ENCODE assay signal across 15 cellular contexts in the genomic region with DNA sequence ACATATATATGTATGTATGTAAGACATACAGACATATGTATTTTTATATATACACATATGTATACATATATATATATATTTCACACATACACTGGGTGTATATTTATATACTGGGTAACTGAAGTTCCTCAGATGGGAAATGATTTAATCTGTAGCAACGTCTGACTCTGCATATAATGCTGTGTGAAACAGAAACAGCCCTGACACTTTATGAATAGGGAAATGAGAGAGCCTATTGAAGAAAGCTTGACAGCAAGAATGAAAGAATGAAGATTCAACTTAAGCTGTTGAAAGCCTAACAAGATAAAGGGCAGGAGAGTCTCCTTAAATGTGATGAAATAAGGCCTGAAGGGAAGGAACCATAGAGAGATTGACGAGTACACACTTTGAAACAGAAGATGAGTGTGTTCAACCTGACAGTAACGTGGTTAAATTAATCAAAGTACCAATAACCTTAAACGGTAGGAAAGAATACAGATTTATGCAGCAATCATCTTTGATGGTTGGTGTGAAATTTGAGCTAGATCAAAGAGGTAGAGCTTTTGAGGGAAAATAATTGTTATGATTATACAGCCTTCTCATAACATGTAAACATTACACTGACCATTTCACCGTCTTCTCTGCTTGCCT.
"Had no signal": no experiment of that assay in that cellular context is flagged by ENCODE, and none has a peak within 500 bp of the region (broad histone marks: within the 10 kb centered on the region; RNA-seq: fewer than 3 reads in every experiment).

No MANE protein-coding gene starts in this region.

- H3K36me3 ChIP-seq: gastroesophageal sphincter, heart right ventricle, lower lobe of right lung, neural progenitor cell, right lobe of liver, transverse colon had no signal

- H3K4me3 ChIP-seq: gastroesophageal sphincter, heart right ventricle, lower lobe of right lung, neural progenitor cell, psoas muscle, right lobe of liver, smooth muscle cell, transverse colon had no signal

- H3K4me1 ChIP-seq: gastroesophageal sphincter, lower lobe of right lung, neural progenitor cell, psoas muscle, right lobe of liver, transverse colon had no signal

- H3K9me3 ChIP-seq: gastroesophageal sphincter, lower lobe of right lung, psoas muscle, right lobe of liver, transverse colon had no signal

- ATAC-seq: activated CD4-positive, alpha-beta T cell treated with anti-CD3 and anti-CD28 coated beads for 36 hours; activated naive CD4-positive, alpha-beta T cell treated with anti-CD3 and anti-CD28 coated beads, Interleukin-2, amount 50 U/mL, for 72 hours; activated T-cell treated with anti-CD3 and anti-CD28 coated beads, Interleukin-2, amount 50 U/mL, for 4 hours; gastroesophageal sphincter; heart right ventricle; lower lobe of right lung; psoas muscle; right lobe of liver; stimulated activated naive CD8-positive, alpha-beta T cell treated with anti-CD3 and anti-CD28 coated beads, Interleukin-15, Interleukin-2, amounts not matched to agents 100 U/mL and 50 U/mL, for 24 hours had no signal

- DNase-seq: activated CD4-positive, alpha-beta memory T cell treated with anti-CD3 and anti-CD28 coated beads for 36 hours; activated CD4-positive, alpha-beta T cell treated with anti-CD3 and anti-CD28 coated beads for 36 hours; activated gamma-delta T cell; activated T-cell treated with anti-CD3 and anti-CD28 coated beads, Interleukin-2, amount 50 U/mL, for 4 hours; heart right ventricle; lower lobe of right lung; midbrain; psoas muscle; right lobe of liver; stimulated activated naive CD8-positive, alpha-beta T cell treated with anti-CD3 and anti-CD28 coated beads, Interleukin-15, Interleukin-2, amounts not matched to agents 100 U/mL and 50 U/mL, for 24 hours; transverse colon had no signal
